9 cellular contexts compared by ENCODE assay signal in the genomic region with DNA sequence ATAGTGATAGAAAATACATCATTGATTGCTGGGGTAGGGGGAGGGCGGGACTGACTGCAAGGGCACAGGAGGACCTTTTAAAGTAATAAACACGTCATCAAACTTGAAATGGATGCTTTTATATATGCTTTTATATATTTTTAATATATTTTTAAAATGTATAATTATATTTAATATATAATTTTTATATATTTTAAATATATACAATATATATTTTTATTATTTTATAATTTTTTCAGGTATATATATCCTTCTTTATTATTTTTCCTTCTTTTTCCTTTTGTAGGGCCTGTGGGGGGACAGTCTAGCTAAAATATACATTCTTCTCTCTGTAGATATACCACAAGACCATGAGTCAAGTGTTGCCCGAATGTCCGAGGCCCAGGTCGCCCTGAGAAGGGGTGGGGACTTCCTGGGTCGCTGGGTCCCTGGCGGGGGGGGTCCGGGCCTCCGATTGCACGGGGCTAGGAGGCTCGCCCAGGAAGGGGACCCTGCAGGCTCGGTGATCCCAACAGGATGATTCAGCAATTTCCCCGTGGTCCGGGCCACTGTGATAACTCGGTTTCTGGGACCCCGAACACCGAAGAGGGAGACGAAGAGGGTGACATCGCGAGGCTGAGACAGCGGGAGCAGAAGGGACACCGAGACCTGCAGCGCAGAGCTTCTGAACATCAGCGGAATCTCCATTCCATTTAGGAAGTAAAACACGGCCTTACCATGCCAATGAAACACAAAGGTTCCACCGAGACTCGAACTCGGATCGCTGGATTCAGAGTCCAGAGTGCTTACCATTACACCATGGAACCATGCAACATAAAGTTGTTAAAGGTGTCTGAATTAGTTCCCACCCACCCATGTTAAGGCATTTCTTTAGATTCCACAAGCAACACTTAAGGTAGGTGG.
DNase-seq lines count a peak whose midpoint lies in the region; ATAC-seq, FAIRE-seq and TF ChIP-seq lines count a peak whose summit lies in the region.
"Had no signal": no experiment of that assay in that cellular context is flagged by ENCODE, and none has a peak within 500 bp of the region (broad histone marks: within the 10 kb centered on the region; RNA-seq: fewer than 3 reads in every experiment).

No MANE protein-coding gene starts in this region.

- no peak overlapping the region for H2AK5ac ChIP-seq in H1 (ENCODE audit: low read depth, low read length)

- H3K79me2 ChIP-seq in H1 (ENCODE audit: control insufficient read depth in 1 of 2, insufficient read depth in 2 of 2, low read length in 2 of 2) = no peaks in the 10 kb centered on the region

- peak overlapping the region; percentile 69 for H4K5ac ChIP-seq in H1 (ENCODE audit: insufficient read length, low read depth, low read length)

- intact Hi-C loops in ovary (cut with DNase I) = no loop called here

- H3K14ac ChIP-seq in H1 (ENCODE audit: insufficient read length) = no peak overlapping the region

- peak overlapping the region; percentile 94 for H3K18ac ChIP-seq in H1 (ENCODE audit: extremely low read depth, low read length)

- H3K23me2 ChIP-seq in H1 (ENCODE audit: low read depth, low read length) = peaks cover 13% of the 10 kb centered on the region

- H3K27ac ChIP-seq in H1 (ENCODE audit: low read depth, low read length) (peak overlapping the region; percentile 100; the same call in 1 of the 2 replicates), ovary (no peak overlapping the region)

- no peak overlapping the region for H2BK20ac ChIP-seq in H1 (ENCODE audit: low read length)

- no peaks in the 10 kb centered on the region for H3K36me3 ChIP-seq in H1 (ENCODE audit: control insufficient read depth in 2 of 4, insufficient read depth in 4 of 4, low read length in 3 of 4)
- no peaks in the 10 kb centered on the region for H3K36me3 ChIP-seq in ovary

- H2BK12ac ChIP-seq in H1 (ENCODE audit: low read depth, low read length) = peak overlapping the region; percentile 92

- 0 out of 2 replicates have a peak overlapping the region, but pooled peaks have one; percentile 35 for H2AFZ ChIP-seq in H1 (ENCODE audit: low read length)

- no peak overlapping the region for H4K91ac ChIP-seq in H1 (replicated peaks; ENCODE audit: insufficient read length, low read length)

- H3K4me2 ChIP-seq in H1 (ENCODE audit: insufficient read depth in 1 of 2, low read depth in 2 of 2, low read length in 2 of 2) = peak overlapping the region; percentile 73 to 99

- H3K9ac ChIP-seq in H1 (replicated peaks in 1 of 4; ENCODE audit: extremely low read depth in 1 of 4, low read depth in 3 of 4, low read length in 3 of 4) = peak overlapping the region in 3 of 4 experiments; percentile 99 to 100 (median 100); a peak in 6 of 7 replicates

- 3% methylated on average over 29 of the region's 29 CpGs; no CpG with 5 or more reads in 1 of the 2 experiments for WGBS in H1 (ENCODE audit: extremely low coverage in 1 of 2, insufficient coverage in 1 of 2, insufficient read length in 1 of 2, insufficient replicate concordance in 2 of 2, low coverage in 1 of 2, low lambda C conversion rate in 2 of 2, missing lambda C conversion rate in 1 of 2), 2 experiments
- 28 to 41% (median 34%) methylated on average over 29 of the region's 29 CpGs for WGBS in ovary, 3 donors

- peak; percentile 98 for FAIRE-seq in G401.6 (lab: Jason Lieb, UNC)
- FAIRE-seq in H1 (lab: Jason Lieb, UNC) = peak; percentile 36
- FAIRE-seq: islet of Langerhans had no signal

- TF ChIP-seq CTCF in H1 (IDR thresholded peaks at IDR 0.05; ENCODE audit: control extremely low read depth in 1 of 3, insufficient read depth in 1 of 3, low read depth in 1 of 3, low read length in 3 of 3) = no peak
- TF ChIP-seq CTCF in ovary (IDR thresholded peaks at IDR 0.05) = no peak

- CTCF ChIA-PET in H1 (lab: Charles Lee; ENCODE audit: partially characterized antibody) = no interaction called here

- no peaks in the 10 kb centered on the region for H3K27me3 ChIP-seq in H1 (replicated peaks in 1 of 4; ENCODE audit: control insufficient read depth in 3 of 4, extremely low read depth in 1 of 4, insufficient read depth in 3 of 4, low read length in 3 of 4)
- H3K27me3 ChIP-seq in ovary = no peaks in the 10 kb centered on the region

- TF ChIP-seq RAD21 in H1 (IDR thresholded peaks at IDR 0.05 in 1 of 2, conservative IDR thresholded peaks at IDR 0.05 in 1 of 2; ENCODE audit: low read depth in 2 of 2, low read length in 2 of 2) = no peak

- H4K20me1 ChIP-seq in H1 (replicated peaks in 1 of 2; ENCODE audit: control insufficient read depth in 1 of 2, insufficient read depth in 2 of 2, low read length in 2 of 2) = no peaks in the 10 kb centered on the region

- H2BK5ac ChIP-seq in H1 (ENCODE audit: low read depth, low read length) = peak overlapping the region; percentile 100

- H4K8ac ChIP-seq in H1 (ENCODE audit: extremely low read depth, insufficient read depth, low read length) = peak overlapping the region; percentile 22; the same call in 1 of the 2 replicates

- H3K4me3 ChIP-seq in H1 (ENCODE audit: extremely low read depth in 1 of 4, insufficient read depth in 2 of 4, low read depth in 3 of 4, low read length in 4 of 4) = peak overlapping the region; percentile 52 to 76 (median 64)
- H3K4me3 ChIP-seq in ovary = no peak overlapping the region

- H3K4me1 ChIP-seq in H1 (replicated peaks in 1 of 4; ENCODE audit: control insufficient read depth in 3 of 4, insufficient read depth in 4 of 4, low read length in 3 of 4) (no peaks in the 10 kb centered on the region; a peak in 1 of 7 replicates), ovary (ENCODE audit: insufficient read depth) (no peaks in the 10 kb centered on the region)

- DNase-seq in OCI-M1 (lab: John Stamatoyannopoulos, UW) (peak; percentile 23), H1 (ENCODE audit: low read depth in 1 of 2, low spot score in 2 of 2) (peak; percentile 85 to 95), ovary (peak; percentile 21 to 67 (median 43)), KG1 (lab: John Stamatoyannopoulos, UW) (no peak), middle frontal gyrus (ENCODE audit: extremely low spot score, low spot score) (no peak)

- H3K79me1 ChIP-seq in H1 (ENCODE audit: low read depth, low read length) = no peaks in the 10 kb centered on the region

- H3K23ac ChIP-seq in H1 (ENCODE audit: insufficient read length) = no peak overlapping the region

- ATAC-seq in GM21723 (IDR thresholded peaks at IDR 0.05; ENCODE audit: unreplicated experiment) = no peak
- ATAC-seq in GM18909 (IDR thresholded peaks at IDR 0.05; ENCODE audit: poor library complexity, unreplicated experiment) = no peak

- H2BK15ac ChIP-seq in H1 (ENCODE audit: low read length) = peak overlapping the region; percentile 81; the same call in 1 of the 2 replicates

- H2BK120ac ChIP-seq in H1 (replicated peaks; ENCODE audit: low read depth, low read length) = no peak overlapping the region

- H3K9me3 ChIP-seq in H1 (ENCODE audit: insufficient read depth in 2 of 2, low read depth in 1 of 2, low read length in 1 of 2) = no peaks in the 10 kb centered on the region
- H3K9me3 ChIP-seq in ovary = no peaks in the 10 kb centered on the region

- POLR2A ChIA-PET in H1 (lab: Charles Lee; ENCODE audit: partially characterized antibody) = interaction anchor here (0.6 to 2.2 kb wide), 8 partner anchors 12 to 258 kb away, joined by 3 to 51 read pairs (median 8); no protein-coding TSS in a partner anchor

- no peak overlapping the region for H3K56ac ChIP-seq in H1 (replicated peaks; ENCODE audit: insufficient read length, low read depth, low read length)

- no peak overlapping the region for H3K4ac ChIP-seq in H1 (replicated peaks; ENCODE audit: insufficient read length, low read depth, low read length)

- TF ChIP-seq POLR2A in H1 (IDR thresholded peaks at IDR 0.05; ENCODE audit: control extremely low read depth in 1 of 2, low read depth in 2 of 2, low read length in 2 of 2) (peak in 1 of 2 experiments; percentile 57; a peak in 2 of 3 replicates), ovary (IDR thresholded peaks at IDR 0.05) (no peak)

- TF ChIP-seq EP300 in H1 (IDR thresholded peaks at IDR 0.05; ENCODE audit: borderline replicate concordance in 1 of 2, low read depth in 2 of 2, low read length in 2 of 2) = no peak
- TF ChIP-seq EP300 in ovary (IDR thresholded peaks at IDR 0.05) = no peak

TF ChIP-seq in H1, 55 proteins besides CTCF, POLR2A, EP300 and RAD21 (continues in another document):
- TF ChIP-seq CEBPB (IDR thresholded peaks at IDR 0.05; ENCODE audit: low read depth, low read length) (peak; percentile 50; the same call in 1 of the 2 replicates), RNF2 (IDR thresholded peaks at IDR 0.05; ENCODE audit: borderline replicate concordance, low read depth, low read length, missing control alignments, poor library complexity, severe bottlenecking) (no peak), SRF (IDR thresholded peaks at IDR 0.05; ENCODE audit: low read depth, low read length) (no peak), SP4 (IDR thresholded peaks at IDR 0.05; ENCODE audit: low read length) (0 out of 2 replicates have a peak, but pooled peaks have one; percentile 86), JUND (IDR thresholded peaks at IDR 0.05; ENCODE audit: low read length) (no peak), EZH2 (IDR thresholded peaks at IDR 0.05; ENCODE audit: low read depth, low read length, severe bottlenecking) (no peak), CREB1 (IDR thresholded peaks at IDR 0.05) (no peak), CHD2 (IDR thresholded peaks at IDR 0.05; ENCODE audit: low read length) (peak; percentile 80), NRF1 (IDR thresholded peaks at IDR 0.05; ENCODE audit: low read depth, low read length) (no peak; the same call in 1 of the 2 replicates), BACH1 (IDR thresholded peaks at IDR 0.05; ENCODE audit: low read length) (peak; percentile 95), KDM1A (IDR thresholded peaks at IDR 0.05; ENCODE audit: borderline replicate concordance, low read length) (no peak), YY1 (IDR thresholded peaks at IDR 0.05; ENCODE audit: low read depth, low read length) (peak; percentile 55; the same call in 1 of the 2 replicates)
- TF ChIP-seq, protein P1, sequence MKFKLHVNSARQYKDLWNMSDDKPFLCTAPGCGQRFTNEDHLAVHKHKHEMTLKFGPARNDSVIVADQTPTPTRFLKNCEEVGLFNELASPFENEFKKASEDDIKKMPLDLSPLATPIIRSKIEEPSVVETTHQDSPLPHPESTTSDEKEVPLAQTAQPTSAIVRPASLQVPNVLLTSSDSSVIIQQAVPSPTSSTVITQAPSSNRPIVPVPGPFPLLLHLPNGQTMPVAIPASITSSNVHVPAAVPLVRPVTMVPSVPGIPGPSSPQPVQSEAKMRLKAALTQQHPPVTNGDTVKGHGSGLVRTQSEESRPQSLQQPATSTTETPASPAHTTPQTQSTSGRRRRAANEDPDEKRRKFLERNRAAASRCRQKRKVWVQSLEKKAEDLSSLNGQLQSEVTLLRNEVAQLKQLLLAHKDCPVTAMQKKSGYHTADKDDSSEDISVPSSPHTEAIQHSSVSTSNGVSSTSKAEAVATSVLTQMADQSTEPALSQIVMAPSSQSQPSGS (IDR thresholded peaks at IDR 0.05; ENCODE audit: low read length) = peak; percentile 96
- TF ChIP-seq, protein P2, sequence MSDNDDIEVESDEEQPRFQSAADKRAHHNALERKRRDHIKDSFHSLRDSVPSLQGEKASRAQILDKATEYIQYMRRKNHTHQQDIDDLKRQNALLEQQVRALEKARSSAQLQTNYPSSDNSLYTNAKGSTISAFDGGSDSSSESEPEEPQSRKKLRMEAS (IDR thresholded peaks at IDR 0.05) = peak; percentile 39; the same call in 1 of the 2 replicates

Comparison
In these comparisons a context has a peak if more than half of its experiments do, and no peak if none do; other contexts are left out.
1. DNase-seq: peak in OCI-M1 (single experiment), H1 (2 of 2) and ovary (5 of 5); none in KG1 (single experiment) and middle frontal gyrus (single experiment).